ENCODE assay signal across 11 cellular contexts in the genomic region with DNA sequence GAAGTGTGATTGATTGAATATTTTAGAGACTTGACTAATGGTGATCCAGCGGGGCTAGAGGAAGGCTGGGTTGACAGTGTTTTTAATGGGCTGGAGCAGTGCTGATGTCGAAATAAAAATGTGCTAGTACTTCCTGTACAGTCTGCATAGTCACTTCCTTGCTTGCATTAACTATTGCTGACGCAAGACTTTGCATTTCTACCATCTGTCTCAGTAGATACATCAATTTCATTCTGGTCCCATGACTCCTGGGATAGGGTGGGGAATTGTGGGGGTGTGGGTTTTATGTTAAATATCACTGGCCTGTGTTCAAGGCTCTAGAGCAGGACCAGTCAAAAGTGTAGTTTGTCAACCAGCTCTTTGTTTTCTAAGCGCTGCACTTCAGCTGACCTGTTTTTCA. TPM values are rescaled to one million over a fixed set of nuclear protein-coding genes. Genes with fewer than 3 reads are reported as not detected.
DNase-seq lines count a peak whose midpoint lies in the region; ATAC-seq, FAIRE-seq and TF ChIP-seq lines count a peak whose summit lies in the region.
"Had no signal": no experiment of that assay in that cellular context is flagged by ENCODE, and none has a peak within 500 bp of the region (broad histone marks: within the 10 kb centered on the region; RNA-seq: fewer than 3 reads in every experiment).

No MANE protein-coding gene starts in this region.

- TF ChIP-seq RAD21 in A549 (conservative IDR thresholded peaks at IDR 0.05 in 1 of 2, IDR thresholded peaks at IDR 0.05 in 1 of 2), result no peak

- no peak for TF ChIP-seq EP300 in A549 (IDR thresholded peaks at IDR 0.05)

- POLR2A ChIA-PET in A549 (lab: Yijun Ruan, JAX), result no interaction called here
- POLR2A ChIA-PET in activated CD4-positive, alpha-beta memory T cell treated with anti-CD3 and anti-CD28 coated beads, Interleukin-2, amount 10 ng/mL, durations not matched to agents 7 days and 5 days (lab: Charles Lee), result no interaction called here

- TF ChIP-seq POLR2A in A549 (IDR thresholded peaks at IDR 0.05; ENCODE audit: low read length) (no peak), H54 (IDR thresholded peaks at IDR 0.05; ENCODE audit: low read depth, low read length) (no peak)

- H3K4me1 Mint-ChIP-seq in activated CD4-positive, alpha-beta memory T cell treated with anti-CD3 and anti-CD28 coated beads, Interleukin-2, amount 10 ng/mL, durations not matched to agents 7 days and 5 days, result peaks cover 23% of the 10 kb centered on the region

- peak in 1 of 2 experiments; percentile 41 for DNase-seq in A549 (ENCODE audit: low read depth in 1 of 2, low spot score in 1 of 2)
- DNase-seq in H4 (ENCODE audit: low spot score), result peak; percentile 29
- no peak for DNase-seq in activated CD4-positive, alpha-beta memory T cell treated with anti-CD3 and anti-CD28 coated beads, Interleukin-2, amount 10 ng/mL, durations not matched to agents 7 days and 5 days
- DNase-seq in left cardiac atrium, result no peak
- no peak for DNase-seq in GM10266 (ENCODE audit: extremely low spot score)
- DNase-seq in H54 (ENCODE audit: insufficient read length, low spot score), result no peak
- DNase-seq: stimulated activated CD4-positive, alpha-beta T cell treated with anti-CD3 and anti-CD28 coated beads, Interleukin-4, amount 100 ng/mL, for 4 hours had no signal

- TF ChIP-seq CTCF in A549 (IDR thresholded peaks at IDR 0.05) (no peak), GM10266 (IDR thresholded peaks at IDR 0.05; ENCODE audit: control insufficient read depth, insufficient read depth, low read depth, missing control alignments) (no peak)

- intact Hi-C loops in left cardiac atrium (cut with DNase I), result no loop called here

- FAIRE-seq in A549 (lab: Jason Lieb, UNC), result peak; percentile 84
- FAIRE-seq in H54 (lab: Jason Lieb, UNC), result no peak
- FAIRE-seq: H1 had no signal

- H3K4me1 ChIP-seq in A549, result peaks cover 9% of the 10 kb centered on the region; the same call in 2 of the 3 replicates
- H3K4me1 ChIP-seq: body of pancreas had no signal

- no peaks in the 10 kb centered on the region for H3K9me3 Mint-ChIP-seq in activated CD4-positive, alpha-beta memory T cell treated with anti-CD3 and anti-CD28 coated beads, Interleukin-2, amount 10 ng/mL, durations not matched to agents 7 days and 5 days

- WGBS in A549 (ENCODE audit: missing lambda C conversion rate), result 82% methylated on average over 4 of the region's 4 CpGs

- no peak overlapping the region for H3K4me3 Mint-ChIP-seq in activated CD4-positive, alpha-beta memory T cell treated with anti-CD3 and anti-CD28 coated beads, Interleukin-2, amount 10 ng/mL, durations not matched to agents 7 days and 5 days

- ATAC-seq in A549, result peak; percentile 66 to 76; a peak in 4 of 6 replicates
- ATAC-seq in left cardiac atrium, result peak; percentile 41 to 57
- ATAC-seq in GM21367 (IDR thresholded peaks at IDR 0.05; ENCODE audit: unreplicated experiment), result no peak
- ATAC-seq in HG03196 (IDR thresholded peaks at IDR 0.05; ENCODE audit: unreplicated experiment), result no peak
- ATAC-seq: body of pancreas had no signal

- CTCF ChIA-PET in A549 (lab: Yijun Ruan, JAX), result interaction anchor here (2.4 kb wide), 1 partner anchor 12 kb away, joined by 11 read pairs; no protein-coding TSS in a partner anchor
- CTCF ChIA-PET in activated CD4-positive, alpha-beta memory T cell treated with anti-CD3 and anti-CD28 coated beads, Interleukin-2, amount 10 ng/mL, durations not matched to agents 7 days and 5 days (lab: Charles Lee), result interaction anchor here (2.5 kb wide), 1 partner anchor 12 kb away, joined by 13 read pairs; no protein-coding TSS in a partner anchor

- peak overlapping the region; percentile 77 for H3K27ac Mint-ChIP-seq in activated CD4-positive, alpha-beta memory T cell treated with anti-CD3 and anti-CD28 coated beads, Interleukin-2, amount 10 ng/mL, durations not matched to agents 7 days and 5 days

- H3K4me2 ChIP-seq in A549, result no peak overlapping the region; the same call in 2 of the 3 replicates

- peak overlapping the region; percentile 50 to 63; a peak in 2 of 6 replicates for H3K27ac ChIP-seq in A549

- H3K36me3 Mint-ChIP-seq in activated CD4-positive, alpha-beta memory T cell treated with anti-CD3 and anti-CD28 coated beads, Interleukin-2, amount 10 ng/mL, durations not matched to agents 7 days and 5 days (ENCODE audit: low read depth), result peaks cover 44% of the 10 kb centered on the region

- H3K4me3 ChIP-seq in A549, result no peak overlapping the region
- H3K4me3 ChIP-seq: body of pancreas had no signal

- no peaks in the 10 kb centered on the region for H3K27me3 Mint-ChIP-seq in activated CD4-positive, alpha-beta memory T cell treated with anti-CD3 and anti-CD28 coated beads, Interleukin-2, amount 10 ng/mL, durations not matched to agents 7 days and 5 days

- no peaks in the 10 kb centered on the region; the same call in 2 of the 3 replicates for H3K9me3 ChIP-seq in A549
- H3K9me3 ChIP-seq: body of pancreas had no signal

TF ChIP-seq in A549, 52 proteins besides CTCF, POLR2A, EP300 and RAD21:
- TF ChIP-seq MAFK (IDR thresholded peaks at IDR 0.05; ENCODE audit: partially characterized antibody) (peak; percentile 57), EHF (CRISPR knock-in tag; IDR thresholded peaks at IDR 0.05) (no peak)

RNA-seq across cellular contexts. Expression of a gene that starts 35.3 kb away (rescaled TPM):
- 0.81 and 0.98 TPM in 2 replicates for polyA plus RNA-seq in A549 (2011; rRNA removed)
- polyA plus RNA-seq in A549 (2012; cell fraction: cytosol; rRNA removed), result 0.06 and 0.08 TPM in 2 replicates
- 0.08 and 0.13 TPM in 2 replicates for polyA plus RNA-seq in A549 (2012; cell fraction: nucleus; rRNA removed)
- polyA plus RNA-seq in A549 (2017; fragmentation: RNase III; extraction: RNeasy Plus Mini Kit Qiagen cat#74134 plus additional on column Dnase treatment), result 0.28 to 0.33 TPM (median 0.31 TPM) in 3 replicates
- polyA minus RNA-seq in A549 (2011; rRNA and poly(A)+ RNA removed), result 0.39 and 0.54 TPM in 2 replicates
- total RNA-seq in H4 (2014; rRNA removed; shearing (Covaris generic)), result 0.85 and 1.3 TPM in 2 replicates
- under 1 TPM; 0.10 to 0.23 TPM for total RNA-seq in activated CD4-positive, alpha-beta memory T cell treated with anti-CD3 and anti-CD28 coated beads, Interleukin-2, amount 10 ng/mL, durations not matched to agents 7 days and 5 days
- under 1 TPM in 1 of 2 donors, not detected in 1; 0.29 TPM for total RNA-seq in left cardiac atrium
- total RNA-seq: body of pancreas had no signal

RNA-seq across cellular contexts. Expression of a gene that starts 56.4 kb away (rescaled TPM):
- polyA plus RNA-seq in A549 (2011; rRNA removed) (85.7 and 129 TPM in 2 replicates), A549 (2017; fragmentation: RNase III; extraction: RNeasy Plus Mini Kit Qiagen cat#74134 plus additional on column Dnase treatment) (180 to 193 TPM (median 180 TPM) in 3 replicates)
- polyA plus RNA-seq in A549 (2012; cell fraction: cytosol; rRNA removed), result 104 and 106 TPM in 2 replicates
- polyA plus RNA-seq in A549 (2012; cell fraction: nucleus; rRNA removed), result 43.9 and 44.9 TPM in 2 replicates
- polyA minus RNA-seq in A549 (2011; rRNA and poly(A)+ RNA removed), result 32.3 and 34.1 TPM in 2 replicates
- 188 and 213 TPM in 2 replicates for total RNA-seq in H4 (2014; rRNA removed; shearing (Covaris generic))
- 10 to 100 TPM; 73.9 TPM for total RNA-seq in activated CD4-positive, alpha-beta memory T cell treated with anti-CD3 and anti-CD28 coated beads, Interleukin-2, amount 10 ng/mL, durations not matched to agents 7 days and 5 days
- 10 to 100 TPM; 49.0 to 64.7 TPM for total RNA-seq in left cardiac atrium

Comparison
In these comparisons a context has a peak if more than half of its experiments do, and no peak if none do; other contexts are left out.
1. ATAC-seq: peak in A549 (2 of 2) and left cardiac atrium (2 of 2); none in GM21367 (single experiment) and HG03196 (single experiment).